Comparison of ENCODE assay signal across 8 cellular contexts in genomic region chr10:110530131-110530831, GRCh38. TPM values are rescaled to one million over a fixed set of nuclear protein-coding genes. Genes with fewer than 3 reads are reported as not detected.
DNase-seq lines count a peak whose midpoint lies in the region; TF ChIP-seq lines count a peak whose summit lies in the region.

No MANE protein-coding gene starts in this region.

- H3K4me1 Mint-ChIP-seq in activated CD4-positive, alpha-beta T cell treated with anti-CD3 and anti-CD28 coated beads, Interleukin-2, amount 10 ng/mL, durations not matched to agents 24 days and 14 days: peaks cover 65% of the 10 kb centered on the region
- peaks cover 55% of the 10 kb centered on the region for H3K4me1 Mint-ChIP-seq in activated CD4-positive, alpha-beta T cell treated with anti-CD3 and anti-CD28 coated beads, Interleukin-2, amount 10 ng/mL, durations not matched to agents 7 days and 5 days

- POLR2A ChIA-PET in activated CD4-positive, alpha-beta T cell treated with anti-CD3 and anti-CD28 coated beads, Interleukin-2, amount 10 ng/mL, durations not matched to agents 7 days and 5 days (lab: Charles Lee): no interaction called here

- DNase-seq in activated CD4-positive, alpha-beta T cell treated with anti-CD3 and anti-CD28 coated beads, Interleukin-2, amount 10 ng/mL, durations not matched to agents 24 days and 14 days: no peak
- DNase-seq in activated CD4-positive, alpha-beta T cell treated with anti-CD3 and anti-CD28 coated beads, Interleukin-2, amount 10 ng/mL, durations not matched to agents 7 days and 5 days: no peak
- DNase-seq in glomerular visceral epithelial cell (ENCODE audit: extremely low spot score): peak; percentile 25
- peak; percentile 63 for DNase-seq in retinal pigment epithelial cell (ENCODE audit: low read depth)
- no peak for DNase-seq in SKM-1 treated with dmso at 0.1 percent for 144 hours (lab: John Stamatoyannopoulos, UW; ENCODE audit: unreplicated experiment)
- no peak for DNase-seq in erythroblast (lab: John Stamatoyannopoulos, UW)
- DNase-seq in MV-4-11 (lab: John Stamatoyannopoulos, UW): no peak

- TF ChIP-seq CTCF in WI38 (IDR thresholded peaks at IDR 0.05; ENCODE audit: low read depth, low read length) (no peak), retinal pigment epithelial cell (conservative IDR thresholded peaks at IDR 0.05; ENCODE audit: low read depth, low read length) (no peak)

- peaks cover 17% of the 10 kb centered on the region for H3K36me3 Mint-ChIP-seq in activated CD4-positive, alpha-beta T cell treated with anti-CD3 and anti-CD28 coated beads, Interleukin-2, amount 10 ng/mL, durations not matched to agents 24 days and 14 days (ENCODE audit: low read depth)
- no peaks in the 10 kb centered on the region for H3K36me3 Mint-ChIP-seq in activated CD4-positive, alpha-beta T cell treated with anti-CD3 and anti-CD28 coated beads, Interleukin-2, amount 10 ng/mL, durations not matched to agents 7 days and 5 days (ENCODE audit: low read depth)

- intact Hi-C loops in activated CD4-positive, alpha-beta T cell treated with anti-CD3 and anti-CD28 coated beads, Interleukin-2, amount 10 ng/mL, durations not matched to agents 24 days and 14 days (cut with micrococcal nuclease): no loop called here

- no peaks in the 10 kb centered on the region for H3K27me3 Mint-ChIP-seq in activated CD4-positive, alpha-beta T cell treated with anti-CD3 and anti-CD28 coated beads, Interleukin-2, amount 10 ng/mL, durations not matched to agents 24 days and 14 days
- peaks cover 3% of the 10 kb centered on the region for H3K27me3 Mint-ChIP-seq in activated CD4-positive, alpha-beta T cell treated with anti-CD3 and anti-CD28 coated beads, Interleukin-2, amount 10 ng/mL, durations not matched to agents 7 days and 5 days

- H3K9me3 Mint-ChIP-seq in activated CD4-positive, alpha-beta T cell treated with anti-CD3 and anti-CD28 coated beads, Interleukin-2, amount 10 ng/mL, durations not matched to agents 24 days and 14 days: no peaks in the 10 kb centered on the region
- H3K9me3 Mint-ChIP-seq in activated CD4-positive, alpha-beta T cell treated with anti-CD3 and anti-CD28 coated beads, Interleukin-2, amount 10 ng/mL, durations not matched to agents 7 days and 5 days: no peaks in the 10 kb centered on the region

- H3K4me3 Mint-ChIP-seq in activated CD4-positive, alpha-beta T cell treated with anti-CD3 and anti-CD28 coated beads, Interleukin-2, amount 10 ng/mL, durations not matched to agents 24 days and 14 days: no peak overlapping the region
- no peak overlapping the region for H3K4me3 Mint-ChIP-seq in activated CD4-positive, alpha-beta T cell treated with anti-CD3 and anti-CD28 coated beads, Interleukin-2, amount 10 ng/mL, durations not matched to agents 7 days and 5 days

- CTCF ChIA-PET in activated CD4-positive, alpha-beta T cell treated with anti-CD3 and anti-CD28 coated beads, Interleukin-2, amount 10 ng/mL, durations not matched to agents 7 days and 5 days (lab: Charles Lee): interaction anchor here (1.2 kb wide), 1 partner anchor 21 kb away, joined by 3 read pairs; no protein-coding TSS in a partner anchor

- peak overlapping the region; percentile 27; the same call in 1 of the 2 replicates for H3K4me3 ChIP-seq in WI38 (ENCODE audit: low read depth, low read length)
- peak overlapping the region; percentile 41 for H3K4me3 ChIP-seq in retinal pigment epithelial cell (ENCODE audit: low read length)

- TF ChIP-seq POLR2A in erythroblast (IDR thresholded peaks at IDR 0.05; ENCODE audit: low read length): no peak

- peak overlapping the region; percentile 45 for H3K27ac Mint-ChIP-seq in activated CD4-positive, alpha-beta T cell treated with anti-CD3 and anti-CD28 coated beads, Interleukin-2, amount 10 ng/mL, durations not matched to agents 24 days and 14 days
- H3K27ac Mint-ChIP-seq in activated CD4-positive, alpha-beta T cell treated with anti-CD3 and anti-CD28 coated beads, Interleukin-2, amount 10 ng/mL, durations not matched to agents 7 days and 5 days: no peak overlapping the region

RNA-seq across cellular contexts. Expression of gene DUSP5, which starts 32.6 kb away (rescaled TPM):
- total RNA-seq in activated CD4-positive, alpha-beta T cell treated with anti-CD3 and anti-CD28 coated beads, Interleukin-2, amount 10 ng/mL, durations not matched to agents 24 days and 14 days: 76.0 and 79.9 TPM in 2 replicates
- total RNA-seq in activated CD4-positive, alpha-beta T cell treated with anti-CD3 and anti-CD28 coated beads, Interleukin-2, amount 10 ng/mL, durations not matched to agents 7 days and 5 days: 10 to 100 TPM; 24.8 to 25.9 TPM

RNA-seq across cellular contexts. Expression of gene SMC3, which starts 37.2 kb away (rescaled TPM):
- total RNA-seq in activated CD4-positive, alpha-beta T cell treated with anti-CD3 and anti-CD28 coated beads, Interleukin-2, amount 10 ng/mL, durations not matched to agents 24 days and 14 days: 82.2 and 87.3 TPM in 2 replicates
- 10 to 100 TPM; 78.7 to 82.6 TPM for total RNA-seq in activated CD4-positive, alpha-beta T cell treated with anti-CD3 and anti-CD28 coated beads, Interleukin-2, amount 10 ng/mL, durations not matched to agents 7 days and 5 days

Comparison
In these comparisons a context has a peak if more than half of its experiments do, and no peak if none do; other contexts are left out.
1. DNase-seq: peak in glomerular visceral epithelial cell (single experiment) and retinal pigment epithelial cell (single experiment); none in activated CD4-positive, alpha-beta T cell treated with anti-CD3 and anti-CD28 coated beads, Interleukin-2, amount 10 ng/mL, durations not matched to agents 24 days and 14 days (single experiment), activated CD4-positive, alpha-beta T cell treated with anti-CD3 and anti-CD28 coated beads, Interleukin-2, amount 10 ng/mL, durations not matched to agents 7 days and 5 days (single experiment), SKM-1 treated with dmso at 0.1 percent for 144 hours (single experiment), erythroblast (0 of 2) and MV-4-11 (single experiment).